In genomic region chr11:64120951-64121569, GRCh38 we compare ENCODE assay signal across 9 cellular contexts. TPM values are rescaled to one million over a fixed set of nuclear protein-coding genes. Genes with fewer than 3 reads are reported as not detected.
DNase-seq lines count a peak whose midpoint lies in the region; ATAC-seq and TF ChIP-seq lines count a peak whose summit lies in the region.
"Had no signal": no experiment of that assay in that cellular context is flagged by ENCODE, and none has a peak within 500 bp of the region (broad histone marks: within the 10 kb centered on the region; RNA-seq: fewer than 3 reads in every experiment).

No MANE protein-coding gene starts in this region.

- H3K27me3 ChIP-seq in foreskin keratinocyte (peaks cover 4% of the 10 kb centered on the region), stomach smooth muscle (ENCODE audit: control insufficient read depth in 1 of 2, insufficient read depth in 2 of 2, low read length in 2 of 2) (no peaks in the 10 kb centered on the region)

- peak overlapping the region; percentile 79 for H3K4me3 Mint-ChIP-seq in HFFc6
- H3K4me3 Mint-ChIP-seq: activated naive CD8-positive, alpha-beta T cell; natural killer cell treated with Interleukin-12 subunit alpha and Interleukin-12 subunit beta and Interleukin-15 and Interleukin-18, amount 100 ng/mL, for 72 hours had no signal

- no peaks in the 10 kb centered on the region for H3K9me3 Mint-ChIP-seq in HFFc6
- H3K9me3 Mint-ChIP-seq: natural killer cell treated with Interleukin-12 subunit alpha and Interleukin-12 subunit beta and Interleukin-15 and Interleukin-18, amount 100 ng/mL, for 72 hours had no signal

- ATAC-seq in foreskin keratinocyte (peak; percentile 96), GM18907 (IDR thresholded peaks at IDR 0.05; ENCODE audit: unreplicated experiment) (no peak)

- no peaks in the 10 kb centered on the region for H3K36me3 ChIP-seq in stomach smooth muscle (ENCODE audit: control insufficient read depth in 2 of 2, insufficient read depth in 2 of 2, low read length in 2 of 2)

- H3K4me3 ChIP-seq in stomach smooth muscle (ENCODE audit: low read length in 2 of 2): peak overlapping the region in 1 of 2 donors; percentile 29
- no peak overlapping the region for H3K4me3 ChIP-seq in coronary artery

- peak overlapping the region; percentile 60 for H3K27ac ChIP-seq in foreskin keratinocyte
- peak overlapping the region; percentile 67 for H3K27ac ChIP-seq in stomach smooth muscle (ENCODE audit: low read length)
- no peak overlapping the region for H3K27ac ChIP-seq in coronary artery

- no peaks in the 10 kb centered on the region for H3K36me3 Mint-ChIP-seq in HFFc6 (ENCODE audit: low read depth)
- H3K36me3 Mint-ChIP-seq: activated naive CD8-positive, alpha-beta T cell; natural killer cell treated with Interleukin-12 subunit alpha and Interleukin-12 subunit beta and Interleukin-15 and Interleukin-18, amount 100 ng/mL, for 72 hours had no signal

- TF ChIP-seq CTCF in HFFc6 (IDR thresholded peaks at IDR 0.05): no peak
- TF ChIP-seq CTCF in foreskin keratinocyte (conservative IDR thresholded peaks at IDR 0.05): no peak
- no peak for TF ChIP-seq CTCF in coronary artery (IDR thresholded peaks at IDR 0.05)

- peak overlapping the region; percentile 99 for H3K27ac Mint-ChIP-seq in HFFc6
- H3K27ac Mint-ChIP-seq: activated naive CD8-positive, alpha-beta T cell; natural killer cell treated with Interleukin-12 subunit alpha and Interleukin-12 subunit beta and Interleukin-15 and Interleukin-18, amount 100 ng/mL, for 72 hours had no signal

- H3K27me3 Mint-ChIP-seq in HFFc6 (ENCODE audit: insufficient read depth): peaks cover 12% of the 10 kb centered on the region; the same call in 1 of the 2 replicates
- H3K27me3 Mint-ChIP-seq: activated naive CD8-positive, alpha-beta T cell had no signal

- peaks cover 32% of the 10 kb centered on the region for H3K4me1 Mint-ChIP-seq in HFFc6 (ENCODE audit: low read depth)

- no peaks in the 10 kb centered on the region for H3K9me3 ChIP-seq in stomach smooth muscle (ENCODE audit: control insufficient read depth in 2 of 2, low read length in 2 of 2)

- H3K4me1 ChIP-seq in foreskin keratinocyte: peaks cover 27% of the 10 kb centered on the region
- H3K4me1 ChIP-seq in stomach smooth muscle (ENCODE audit: control insufficient read depth, insufficient read depth, low read length): peaks cover 29% of the 10 kb centered on the region

- DNase-seq in HFFc6 (peak; percentile 57), NCI-H524 treated with DMSO at 0.1 percent for 48 hours (lab: John Stamatoyannopoulos, UW) (peak; percentile 68), foreskin keratinocyte (peak; percentile 68 to 84), coronary artery (ENCODE audit: low spot score) (no peak), NCI-H2081 (lab: John Stamatoyannopoulos, UW) (no peak)

- peak overlapping the region in 1 of 2 donors; percentile 13 for H3K9ac ChIP-seq in stomach smooth muscle (ENCODE audit: low read length in 2 of 2)

RNA-seq across cellular contexts. Expression of gene MACROD1, which starts 44.9 kb away (rescaled TPM):
- 10 to 100 TPM; 11.8 to 17.0 (median 13.1) TPM for total RNA-seq in HFFc6 (2021; fragmentation: NEBNext Ultra II Directional; extraction: Animal tissue kit (Norgen Biotek cat#: 25700))
- total RNA-seq in foreskin keratinocyte: 8.9 and 10.0 TPM in 2 replicates
- polyA plus RNA-seq in foreskin keratinocyte: 11.7 and 13.2 TPM in 2 replicates

Comparison
In these comparisons a context has a peak if more than half of its experiments do, and no peak if none do; other contexts are left out.
1. DNase-seq: peak in HFFc6 (single experiment), NCI-H524 treated with DMSO at 0.1 percent for 48 hours (single experiment) and foreskin keratinocyte (2 of 2); none in coronary artery (single experiment) and NCI-H2081 (0 of 2).
2. H3K27ac ChIP-seq: peak in foreskin keratinocyte (single experiment) and stomach smooth muscle (single experiment); none in coronary artery (0 of 2).